ENCODE assay signal across 1 cellular context in genomic region chr10:132592790-132593788, GRCh38.
TF ChIP-seq lines count a peak whose summit lies in the region.

No MANE protein-coding gene starts in this region.

TF ChIP-seq in GM12878, 131 proteins besides CTCF, POLR2A, EP300 and RAD21 (continued from another document and continues in another):
- TF ChIP-seq CBX3 (IDR thresholded peaks at IDR 0.05; ENCODE audit: borderline replicate concordance, low read depth) (no peak), KLF5 (IDR thresholded peaks at IDR 0.05; ENCODE audit: partially characterized antibody) (no peak), ZZZ3 (IDR thresholded peaks at IDR 0.05; ENCODE audit: control insufficient read depth, insufficient read length, low read depth) (no peak), EGR1 (IDR thresholded peaks at IDR 0.05; ENCODE audit: borderline replicate concordance in 1 of 2, low read depth in 2 of 2, low read length in 2 of 2) (no peak), YY1 (IDR thresholded peaks at IDR 0.05; ENCODE audit: low read depth, low read length) (no peak), CHD4 (IDR thresholded peaks at IDR 0.05) (no peak), NRF1 (conservative IDR thresholded peaks at IDR 0.05; ENCODE audit: low read depth, low read length) (no peak), SREBF2 (IDR thresholded peaks at IDR 0.05; ENCODE audit: low read length) (no peak), BCL11A (IDR thresholded peaks at IDR 0.05; ENCODE audit: low read depth, low read length) (no peak), RAD51 (IDR thresholded peaks at IDR 0.05) (peak; percentile 81), CREB1 (IDR thresholded peaks at IDR 0.05; ENCODE audit: low read depth) (no peak), HCFC1 (IDR thresholded peaks at IDR 0.05; ENCODE audit: low read length) (no peak), BCL3 (IDR thresholded peaks at IDR 0.05; ENCODE audit: borderline replicate concordance, insufficient read depth, low read depth, low read length, poor library complexity, severe bottlenecking) (no peak), NR2C1 (IDR thresholded peaks at IDR 0.05) (no peak), ZNF687 (IDR thresholded peaks at IDR 0.05) (peak; percentile 24; the same call in 1 of the 2 replicates), KAT2A (conservative IDR thresholded peaks at IDR 0.05; ENCODE audit: control insufficient read depth, low read depth, low read length) (no peak), ZBED1 (IDR thresholded peaks at IDR 0.05; ENCODE audit: borderline replicate concordance) (no peak), EED (IDR thresholded peaks at IDR 0.05; ENCODE audit: low read depth) (no peak), MTA3 (IDR thresholded peaks at IDR 0.05; ENCODE audit: borderline replicate concordance, low read length) (no peak), JUND (IDR thresholded peaks at IDR 0.05; ENCODE audit: low read depth, low read length) (no peak), ZNF592 (IDR thresholded peaks at IDR 0.05) (no peak), SMAD5 (IDR thresholded peaks at IDR 0.05; ENCODE audit: low read depth) (no peak), SMAD1 (IDR thresholded peaks at IDR 0.05; ENCODE audit: low read depth, partially characterized antibody) (peak; percentile 58), CHD2 (IDR thresholded peaks at IDR 0.05; ENCODE audit: borderline replicate concordance, low read depth, low read length) (no peak), HDGF (IDR thresholded peaks at IDR 0.05) (no peak), CEBPZ (IDR thresholded peaks at IDR 0.05; ENCODE audit: low read depth, low read length) (no peak), ZBTB4 (CRISPR knock-in tag; IDR thresholded peaks at IDR 0.05) (no peak), POU2F2 (IDR thresholded peaks at IDR 0.05; ENCODE audit: borderline replicate concordance, low read depth, low read length) (no peak), FOXK2 (IDR thresholded peaks at IDR 0.05) (peak; percentile 50; the same call in 1 of the 2 replicates), TCF12 (IDR thresholded peaks at IDR 0.05; ENCODE audit: low read depth, low read length) (no peak), ELK1 (IDR thresholded peaks at IDR 0.05; ENCODE audit: low read depth, low read length) (no peak), ATF7 (IDR thresholded peaks at IDR 0.05; ENCODE audit: low read depth) (peak; percentile 41), SMARCA5 (IDR thresholded peaks at IDR 0.05) (no peak), NFYA (IDR thresholded peaks at IDR 0.05; ENCODE audit: borderline replicate concordance, low read depth, low read length) (no peak), PAX8 (IDR thresholded peaks at IDR 0.05) (no peak; the same call in 1 of the 2 replicates), FOS (IDR thresholded peaks at IDR 0.05; ENCODE audit: borderline replicate concordance, extremely low read depth, insufficient read length) (no peak), ZBTB40 (IDR thresholded peaks at IDR 0.05; ENCODE audit: borderline replicate concordance) (peak; percentile 21; the same call in 1 of the 2 replicates), POLR2AphosphoS2 (IDR thresholded peaks at IDR 0.05; ENCODE audit: low read depth, low read length) (no peak), MTA2 (IDR thresholded peaks at IDR 0.05; ENCODE audit: low read depth) (0 out of 2 replicates have a peak, but pooled peaks have one; percentile 10), RUNX3 (IDR thresholded peaks at IDR 0.05; ENCODE audit: low read length) (peak; percentile 64)
